Comparison of ENCODE assay signal across 18 cellular contexts in the genomic region with DNA sequence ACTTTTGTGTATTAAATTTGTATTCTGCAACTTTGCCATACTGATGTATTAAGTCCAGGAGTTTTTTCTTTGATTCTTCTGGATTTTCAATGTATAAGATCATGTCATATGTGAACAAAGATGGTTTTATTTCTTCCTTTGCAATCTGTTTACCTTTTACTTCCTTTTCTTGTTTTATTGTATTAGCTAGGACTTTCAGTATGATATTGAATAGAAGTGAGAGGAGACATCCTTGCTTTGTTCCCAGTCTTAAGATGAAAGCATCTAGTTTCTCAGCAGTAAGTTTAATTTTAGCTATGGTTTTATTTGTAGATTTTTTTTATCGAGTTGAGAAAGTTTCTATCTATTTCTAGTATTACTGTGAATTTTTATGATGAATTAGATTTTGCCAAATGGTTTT.
"Had no signal": no experiment of that assay in that cellular context is flagged by ENCODE, and none has a peak within 500 bp of the region (broad histone marks: within the 10 kb centered on the region; RNA-seq: fewer than 3 reads in every experiment).

No MANE protein-coding gene starts in this region.

- H3K36me3 ChIP-seq: cardiac muscle cell, pancreas, right lobe of liver had no signal

- H3K27ac Mint-ChIP-seq: activated B cell treated with CpG ODN at 0.5 μM for 24 hours; activated CD4-positive, alpha-beta memory T cell treated with anti-CD3 and anti-CD28 coated beads, Interleukin-2, amount 10 ng/mL, durations not matched to agents 7 days and 5 days; activated CD8-positive, alpha-beta memory T cell treated with anti-CD3 and anti-CD28 coated beads, Interleukin-2, amount 10 ng/mL, durations not matched to agents 7 days and 5 days; activated naive CD8-positive, alpha-beta T cell treated with anti-CD3 and anti-CD28 coated beads for 36 hours; stimulated activated effector memory CD8-positive, alpha-beta T cell treated with anti-CD3 and anti-CD28 coated beads, Interleukin-12 subunit alpha, Interleukin-12 subunit beta, amount 100 ng/mL, for 72 hours; type B pancreatic cell had no signal

- H3K36me3 Mint-ChIP-seq: natural killer cell had no signal

- H3K4me1 ChIP-seq: pancreas, right lobe of liver, testis had no signal

- H3K27me3 ChIP-seq: cardiac muscle cell, pancreas, right lobe of liver, testis had no signal

- H3K27ac ChIP-seq: cardiac muscle cell, pancreas, right lobe of liver, testis had no signal

- DNase-seq: activated B cell treated with CpG ODN at 0.5 μM for 24 hours; activated CD4-positive, alpha-beta memory T cell treated with anti-CD3 and anti-CD28 coated beads, Interleukin-2, amount 10 ng/mL, durations not matched to agents 7 days and 5 days; activated CD4-positive, alpha-beta T cell treated with anti-CD3 and anti-CD28 coated beads for 4 hours; activated CD8-positive, alpha-beta memory T cell treated with anti-CD3 and anti-CD28 coated beads, Interleukin-2, amount 10 ng/mL, durations not matched to agents 7 days and 5 days; activated naive CD4-positive, alpha-beta T cell; activated naive CD8-positive, alpha-beta T cell treated with anti-CD3 and anti-CD28 coated beads for 36 hours; amniotic stem cell; mesendoderm; natural killer cell; pancreas; right lobe of liver; stimulated activated CD4-positive, alpha-beta T cell treated with anti-CD3 and anti-CD28 coated beads, Interleukin-4, amount 100 ng/mL, for 24 hours; T-helper 9 cell; testis had no signal

- H3K4me2 ChIP-seq: smooth muscle cell had no signal

- H3K27me3 Mint-ChIP-seq: activated B cell treated with CpG ODN at 0.5 μM for 24 hours; activated CD4-positive, alpha-beta memory T cell treated with anti-CD3 and anti-CD28 coated beads, Interleukin-2, amount 10 ng/mL, durations not matched to agents 7 days and 5 days; activated CD8-positive, alpha-beta memory T cell treated with anti-CD3 and anti-CD28 coated beads, Interleukin-2, amount 10 ng/mL, durations not matched to agents 7 days and 5 days; activated naive CD8-positive, alpha-beta T cell treated with anti-CD3 and anti-CD28 coated beads for 36 hours; type B pancreatic cell had no signal

- H3K4me3 Mint-ChIP-seq: activated B cell treated with CpG ODN at 0.5 μM for 24 hours; activated CD4-positive, alpha-beta memory T cell treated with anti-CD3 and anti-CD28 coated beads, Interleukin-2, amount 10 ng/mL, durations not matched to agents 7 days and 5 days; activated CD8-positive, alpha-beta memory T cell treated with anti-CD3 and anti-CD28 coated beads, Interleukin-2, amount 10 ng/mL, durations not matched to agents 7 days and 5 days; activated naive CD8-positive, alpha-beta T cell treated with anti-CD3 and anti-CD28 coated beads for 36 hours; natural killer cell; stimulated activated effector memory CD8-positive, alpha-beta T cell treated with anti-CD3 and anti-CD28 coated beads, Interleukin-12 subunit alpha, Interleukin-12 subunit beta, amount 100 ng/mL, for 72 hours; type B pancreatic cell had no signal

- ATAC-seq: activated CD8-positive, alpha-beta memory T cell treated with anti-CD3 and anti-CD28 coated beads, Interleukin-2, amount 10 ng/mL, durations not matched to agents 7 days and 5 days; natural killer cell; pancreas; right lobe of liver; stimulated activated effector memory CD8-positive, alpha-beta T cell treated with anti-CD3 and anti-CD28 coated beads, Interleukin-12 subunit alpha, Interleukin-12 subunit beta, amount 100 ng/mL, for 72 hours had no signal

- H3K9me3 ChIP-seq: pancreas, right lobe of liver, testis had no signal

- H3K9me3 Mint-ChIP-seq: natural killer cell; stimulated activated effector memory CD8-positive, alpha-beta T cell treated with anti-CD3 and anti-CD28 coated beads, Interleukin-12 subunit alpha, Interleukin-12 subunit beta, amount 100 ng/mL, for 72 hours had no signal

- H3K4me1 Mint-ChIP-seq: activated CD4-positive, alpha-beta memory T cell treated with anti-CD3 and anti-CD28 coated beads, Interleukin-2, amount 10 ng/mL, durations not matched to agents 7 days and 5 days had no signal

- H3K4me3 ChIP-seq: cardiac muscle cell, pancreas, right lobe of liver, smooth muscle cell, testis had no signal
